ENCODE assay signal across 2 cellular contexts in the genomic region with DNA sequence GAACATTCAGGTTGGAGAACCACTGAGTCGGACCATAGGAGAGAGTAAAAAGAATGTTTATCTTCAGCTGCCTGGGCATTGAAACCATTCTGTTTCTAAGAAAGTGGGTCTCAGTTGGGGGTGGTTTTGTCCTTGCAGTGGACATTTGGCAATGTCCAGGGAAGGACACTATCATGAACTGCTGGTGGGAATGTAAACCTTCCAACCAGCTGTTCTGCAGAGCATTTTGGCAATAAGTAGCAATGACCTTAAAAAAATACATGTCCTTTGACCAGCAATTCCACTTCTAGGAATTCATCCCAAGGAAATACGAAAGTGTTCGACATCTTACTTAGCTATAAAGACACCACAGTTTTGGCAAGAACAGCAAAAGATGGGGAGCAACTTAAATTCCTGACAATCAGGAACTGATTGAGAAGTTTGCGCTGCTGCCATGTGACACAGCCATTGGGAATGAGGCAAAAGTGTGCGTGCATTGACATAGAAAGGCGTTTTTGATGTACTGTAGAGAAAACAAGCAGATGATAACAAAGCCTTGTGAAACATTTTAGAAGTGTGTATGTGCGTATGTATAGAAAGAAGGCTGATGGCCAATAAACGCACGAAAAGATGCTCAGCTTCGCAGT.
TF ChIP-seq lines count a peak whose summit lies in the region.

No MANE protein-coding gene starts in this region.

TF ChIP-seq in IMR-90, 13 proteins besides CTCF, POLR2A, EP300 and RAD21:
- no peak for TF ChIP-seq RFX5 (IDR thresholded peaks at IDR 0.05; ENCODE audit: low read depth, low read length)
- no peak for TF ChIP-seq RCOR1 (IDR thresholded peaks at IDR 0.05; ENCODE audit: insufficient replicate concordance, low read length)
- TF ChIP-seq, protein P1, sequence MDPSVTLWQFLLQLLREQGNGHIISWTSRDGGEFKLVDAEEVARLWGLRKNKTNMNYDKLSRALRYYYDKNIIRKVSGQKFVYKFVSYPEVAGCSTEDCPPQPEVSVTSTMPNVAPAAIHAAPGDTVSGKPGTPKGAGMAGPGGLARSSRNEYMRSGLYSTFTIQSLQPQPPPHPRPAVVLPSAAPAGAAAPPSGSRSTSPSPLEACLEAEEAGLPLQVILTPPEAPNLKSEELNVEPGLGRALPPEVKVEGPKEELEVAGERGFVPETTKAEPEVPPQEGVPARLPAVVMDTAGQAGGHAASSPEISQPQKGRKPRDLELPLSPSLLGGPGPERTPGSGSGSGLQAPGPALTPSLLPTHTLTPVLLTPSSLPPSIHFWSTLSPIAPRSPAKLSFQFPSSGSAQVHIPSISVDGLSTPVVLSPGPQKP (IDR thresholded peaks at IDR 0.05; ENCODE audit: borderline replicate concordance, low read depth, low read length), result no peak
- TF ChIP-seq, protein P2, sequence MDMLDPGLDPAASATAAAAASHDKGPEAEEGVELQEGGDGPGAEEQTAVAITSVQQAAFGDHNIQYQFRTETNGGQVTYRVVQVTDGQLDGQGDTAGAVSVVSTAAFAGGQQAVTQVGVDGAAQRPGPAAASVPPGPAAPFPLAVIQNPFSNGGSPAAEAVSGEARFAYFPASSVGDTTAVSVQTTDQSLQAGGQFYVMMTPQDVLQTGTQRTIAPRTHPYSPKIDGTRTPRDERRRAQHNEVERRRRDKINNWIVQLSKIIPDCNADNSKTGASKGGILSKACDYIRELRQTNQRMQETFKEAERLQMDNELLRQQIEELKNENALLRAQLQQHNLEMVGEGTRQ (IDR thresholded peaks at IDR 0.05; ENCODE audit: low read depth, low read length), result no peak
- no peak for TF ChIP-seq MAFK (IDR thresholded peaks at IDR 0.05; ENCODE audit: low read depth, low read length)
- no peak for TF ChIP-seq BHLHE40 (IDR thresholded peaks at IDR 0.05; ENCODE audit: low read depth, low read length)
- TF ChIP-seq SMC3 (IDR thresholded peaks at IDR 0.05; ENCODE audit: low read depth, low read length), result no peak
- no peak for TF ChIP-seq CHD1 (IDR thresholded peaks at IDR 0.05; ENCODE audit: low read depth, low read length)
- no peak for TF ChIP-seq CEBPB (IDR thresholded peaks at IDR 0.05; ENCODE audit: low read depth, low read length)
- TF ChIP-seq MXI1 (IDR thresholded peaks at IDR 0.05; ENCODE audit: borderline replicate concordance, low read depth, low read length), result no peak
- no peak for TF ChIP-seq MAZ (IDR thresholded peaks at IDR 0.05; ENCODE audit: borderline replicate concordance, low read depth, low read length)
- TF ChIP-seq NFE2L2 (IDR thresholded peaks at IDR 0.05; ENCODE audit: low read depth, low read length), result no peak
- no peak for TF ChIP-seq FOS (IDR thresholded peaks at IDR 0.05; ENCODE audit: low read depth, low read length)

TF ChIP-seq in K562, 482 proteins besides CTCF, POLR2A, EP300 and RAD21:
- TF ChIP-seq FOXM1 (IDR thresholded peaks at IDR 0.05; ENCODE audit: low read depth) (no peak), FOXM1 (CRISPR knock-in tag; IDR thresholded peaks at IDR 0.05; ENCODE audit: low read depth) (no peak), CBX8 (IDR thresholded peaks at IDR 0.05; ENCODE audit: borderline replicate concordance, extremely low read depth, low read depth, low read length, poor library complexity, severe bottlenecking) (no peak), SNIP1 (IDR thresholded peaks at IDR 0.05; ENCODE audit: low read depth) (no peak), NCOA1 (IDR thresholded peaks at IDR 0.05; ENCODE audit: low read depth) (no peak), PHB (CRISPR knock-in tag; IDR thresholded peaks at IDR 0.05) (no peak), ELF2 (CRISPR knock-in tag; IDR thresholded peaks at IDR 0.05) (no peak), SREBF1 (IDR thresholded peaks at IDR 0.05; ENCODE audit: borderline replicate concordance, low read depth, low read length) (no peak), CXXC5 (CRISPR knock-in tag; IDR thresholded peaks at IDR 0.05) (no peak), POLR2AphosphoS5 (IDR thresholded peaks at IDR 0.05; ENCODE audit: control insufficient read depth, insufficient read depth, low read depth, low read length) (no peak), IFI16 (CRISPR knock-in tag; IDR thresholded peaks at IDR 0.05) (no peak), FOXK1 (CRISPR knock-in tag; IDR thresholded peaks at IDR 0.05; ENCODE audit: borderline replicate concordance) (no peak), TBP (optimal IDR thresholded peaks at IDR 0.05; ENCODE audit: low read depth, low read length) (no peak), ZKSCAN3 (CRISPR knock-in tag; IDR thresholded peaks at IDR 0.05) (no peak), TAF7 (tag; IDR thresholded peaks at IDR 0.05) (no peak), NFIX (CRISPR knock-in tag; IDR thresholded peaks at IDR 0.05; ENCODE audit: low read depth) (no peak), HDGF (IDR thresholded peaks at IDR 0.05) (no peak), XRCC5 (IDR thresholded peaks at IDR 0.05; ENCODE audit: low read depth, low read length) (no peak), LARP7 (IDR thresholded peaks at IDR 0.05) (no peak)
- TF ChIP-seq, protein P3, sequence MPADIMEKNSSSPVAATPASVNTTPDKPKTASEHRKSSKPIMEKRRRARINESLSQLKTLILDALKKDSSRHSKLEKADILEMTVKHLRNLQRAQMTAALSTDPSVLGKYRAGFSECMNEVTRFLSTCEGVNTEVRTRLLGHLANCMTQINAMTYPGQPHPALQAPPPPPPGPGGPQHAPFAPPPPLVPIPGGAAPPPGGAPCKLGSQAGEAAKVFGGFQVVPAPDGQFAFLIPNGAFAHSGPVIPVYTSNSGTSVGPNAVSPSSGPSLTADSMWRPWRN (IDR thresholded peaks at IDR 0.05; ENCODE audit: low read depth), result no peak
- TF ChIP-seq, protein P4, sequence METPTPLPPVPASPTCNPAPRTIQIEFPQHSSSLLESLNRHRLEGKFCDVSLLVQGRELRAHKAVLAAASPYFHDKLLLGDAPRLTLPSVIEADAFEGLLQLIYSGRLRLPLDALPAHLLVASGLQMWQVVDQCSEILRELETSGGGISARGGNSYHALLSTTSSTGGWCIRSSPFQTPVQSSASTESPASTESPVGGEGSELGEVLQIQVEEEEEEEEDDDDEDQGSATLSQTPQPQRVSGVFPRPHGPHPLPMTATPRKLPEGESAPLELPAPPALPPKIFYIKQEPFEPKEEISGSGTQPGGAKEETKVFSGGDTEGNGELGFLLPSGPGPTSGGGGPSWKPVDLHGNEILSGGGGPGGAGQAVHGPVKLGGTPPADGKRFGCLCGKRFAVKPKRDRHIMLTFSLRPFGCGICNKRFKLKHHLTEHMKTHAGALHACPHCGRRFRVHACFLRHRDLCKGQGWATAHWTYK (CRISPR knock-in tag; IDR thresholded peaks at IDR 0.05), result no peak
